Comparison of ENCODE assay signal across 22 cellular contexts in genomic region chr16:55297910-55298175, GRCh38. TPM values are rescaled to one million over a fixed set of nuclear protein-coding genes. Genes with fewer than 3 reads are reported as not detected.
DNase-seq lines count a peak whose midpoint lies in the region; ATAC-seq, FAIRE-seq and TF ChIP-seq lines count a peak whose summit lies in the region.
"Had no signal": no experiment of that assay in that cellular context is flagged by ENCODE, and none has a peak within 500 bp of the region (broad histone marks: within the 10 kb centered on the region; RNA-seq: fewer than 3 reads in every experiment).

No MANE protein-coding gene starts in this region.

- TF ChIP-seq CTCF in astrocyte (IDR thresholded peaks at IDR 0.05; ENCODE audit: insufficient read depth, low read depth, low read length) (no peak), keratinocyte (optimal IDR thresholded peaks at IDR 0.05 in 1 of 3, IDR thresholded peaks at IDR 0.05 in 1 of 3, conservative IDR thresholded peaks at IDR 0.05 in 1 of 3; ENCODE audit: extremely low read depth in 1 of 3, insufficient read depth in 2 of 3, low read length in 3 of 3) (no peak)

- no peaks in the 10 kb centered on the region for H4K20me1 ChIP-seq in astrocyte (ENCODE audit: insufficient read depth, low read length)
- no peaks in the 10 kb centered on the region for H4K20me1 ChIP-seq in keratinocyte (ENCODE audit: control insufficient read depth, extremely low read depth, insufficient read depth, low read length)

- no peak overlapping the region for H4K8ac ChIP-seq in trophoblast cell (ENCODE audit: low read depth, low read length)

- no peak for ATAC-seq in right cardiac atrium
- no peak for ATAC-seq in GM21786 (IDR thresholded peaks at IDR 0.05; ENCODE audit: unreplicated experiment)
- ATAC-seq: CD8-positive, alpha-beta T cell; stimulated activated naive B cell treated with anti-CD40 and anti-IgM and Interleukin-4, amounts not matched to agents 10 μg/mL and 1 μg/mL and 100 μg/mL, for 72 hours had no signal

- DNase-seq in AG08396 (ENCODE audit: low spot score): peak; percentile 7
- DNase-seq in HK-2 (ENCODE audit: unreplicated experiment): peak; percentile 30
- peak; percentile 39 for DNase-seq in astrocyte (ENCODE audit: low read depth)
- DNase-seq in keratinocyte (ENCODE audit: low read depth, low spot score): peak; percentile 23
- no peak for DNase-seq in NCI-H748 treated with DMSO at 0.1 percent for 48 hours (lab: John Stamatoyannopoulos, UW)
- no peak for DNase-seq in right cardiac atrium
- DNase-seq in trophoblast cell: no peak
- DNase-seq: activated naive CD4-positive, alpha-beta T cell treated with anti-CD3 and anti-CD28 coated beads, Interleukin-2, amount 50 U/mL, for 16 hours; CD8-positive, alpha-beta T cell; DND-41; dorsolateral prefrontal cortex; esophagus squamous epithelium; NCI-H1092; RPMI8226; stimulated activated CD4-positive, alpha-beta T cell treated with anti-CD3 and anti-CD28 coated beads, Interleukin-15, amount 100 ng/mL, for 24 hours; stimulated activated naive B cell treated with anti-CD40 and anti-IgM and Interleukin-4, amounts not matched to agents 10 μg/mL and 1 μg/mL and 100 μg/mL, for 72 hours; SW 1271; upper lobe of left lung had no signal

- H3K9me3 Mint-ChIP-seq in astrocyte (ENCODE audit: unreplicated experiment): peaks cover 9% of the 10 kb centered on the region

- intact Hi-C loops in right cardiac atrium (cut with DNase I): no loop called here

- H3K9me3 ChIP-seq in astrocyte (ENCODE audit: insufficient read depth, low read depth, low read length) (no peaks in the 10 kb centered on the region), keratinocyte (ENCODE audit: control insufficient read depth, low read depth, low read length) (no peaks in the 10 kb centered on the region), right cardiac atrium (ENCODE audit: control insufficient read depth, low read length) (no peaks in the 10 kb centered on the region), trophoblast cell (ENCODE audit: insufficient read depth, low read depth, low read length) (peaks cover 2% of the 10 kb centered on the region)
- H3K9me3 ChIP-seq: upper lobe of left lung had no signal

- H3K9me1 ChIP-seq in keratinocyte (ENCODE audit: control insufficient read depth, extremely low read depth, insufficient read depth, low read length): no peaks in the 10 kb centered on the region

- no peak overlapping the region for H3K4ac ChIP-seq in trophoblast cell (ENCODE audit: low read depth, low read length)

- peaks cover 8% of the 10 kb centered on the region for H3K27me3 Mint-ChIP-seq in astrocyte (ENCODE audit: low read depth, unreplicated experiment)

- no peaks in the 10 kb centered on the region for H3K79me2 ChIP-seq in astrocyte (ENCODE audit: insufficient read depth, low read length)
- no peaks in the 10 kb centered on the region for H3K79me2 ChIP-seq in keratinocyte (ENCODE audit: control insufficient read depth, insufficient read depth, low read length)
- no peaks in the 10 kb centered on the region for H3K79me2 ChIP-seq in trophoblast cell (ENCODE audit: control insufficient read depth, insufficient read depth, low read length, poor library complexity)

- H4K12ac ChIP-seq in trophoblast cell (ENCODE audit: low read depth, low read length): no peak overlapping the region

- H2AK5ac ChIP-seq in trophoblast cell (ENCODE audit: low read length): no peak overlapping the region

- peak overlapping the region; percentile 56 for H3K27ac Mint-ChIP-seq in astrocyte (ENCODE audit: unreplicated experiment)
- H3K27ac Mint-ChIP-seq: brain; CD8-positive, alpha-beta T cell; neural progenitor cell; stimulated activated naive B cell treated with anti-CD40 and anti-IgM and Interleukin-4, amounts not matched to agents 10 μg/mL and 1 μg/mL and 100 μg/mL, for 72 hours had no signal

- H3K4me3 Mint-ChIP-seq in astrocyte (ENCODE audit: unreplicated experiment): no peak overlapping the region
- H3K4me3 Mint-ChIP-seq: brain; CD8-positive, alpha-beta T cell; neural progenitor cell; stimulated activated naive B cell treated with anti-CD40 and anti-IgM and Interleukin-4, amounts not matched to agents 10 μg/mL and 1 μg/mL and 100 μg/mL, for 72 hours had no signal

- no peak overlapping the region for H4K91ac ChIP-seq in trophoblast cell (ENCODE audit: low read depth, low read length)

- FAIRE-seq in astrocyte (lab: Jason Lieb, UNC) (no peak), keratinocyte (lab: Jason Lieb, UNC) (peak; percentile 20)
- FAIRE-seq: A204.1 had no signal

- no peaks in the 10 kb centered on the region for H3K36me3 ChIP-seq in astrocyte (ENCODE audit: insufficient read depth, low read length)
- H3K36me3 ChIP-seq in keratinocyte (ENCODE audit: control insufficient read depth in 2 of 2, extremely low read depth in 1 of 2, insufficient read depth in 2 of 2, low read length in 2 of 2): no peaks in the 10 kb centered on the region
- no peaks in the 10 kb centered on the region for H3K36me3 ChIP-seq in trophoblast cell (ENCODE audit: control insufficient read depth in 1 of 2, insufficient read depth in 2 of 2, low read length in 2 of 2)
- H3K36me3 ChIP-seq: esophagus squamous epithelium, neural progenitor cell, upper lobe of left lung had no signal

- no peak overlapping the region for H3K18ac ChIP-seq in trophoblast cell (ENCODE audit: low read length)

- H2BK12ac ChIP-seq in trophoblast cell (ENCODE audit: low read length): no peak overlapping the region

- H3K9ac ChIP-seq in astrocyte (ENCODE audit: low read length) (no peak overlapping the region), keratinocyte (ENCODE audit: control insufficient read depth, extremely low read depth, insufficient read depth, low read length) (no peak overlapping the region), trophoblast cell (ENCODE audit: low read length) (no peak overlapping the region)
- H3K9ac ChIP-seq: neural progenitor cell had no signal

- H3K4me2 ChIP-seq in astrocyte (ENCODE audit: low read length): peak overlapping the region; percentile 31
- H3K4me2 ChIP-seq in keratinocyte (ENCODE audit: control insufficient read depth, extremely low read depth, insufficient read depth, low read depth, low read length): no peak overlapping the region
- H3K4me2 ChIP-seq in trophoblast cell (ENCODE audit: low read length): no peak overlapping the region
- H3K4me2 ChIP-seq: neural progenitor cell had no signal

- H3K27me3 ChIP-seq in astrocyte (ENCODE audit: insufficient read depth, low read length) (no peaks in the 10 kb centered on the region), keratinocyte (ENCODE audit: control insufficient read depth, extremely low read depth, insufficient read depth, low read length) (peaks cover 9% of the 10 kb centered on the region), right cardiac atrium (ENCODE audit: control insufficient read depth, insufficient read depth) (no peaks in the 10 kb centered on the region), trophoblast cell (ENCODE audit: insufficient read depth, low read length) (no peaks in the 10 kb centered on the region)
- H3K27me3 ChIP-seq: neural progenitor cell, upper lobe of left lung had no signal

- peaks cover 3% of the 10 kb centered on the region for H3K4me1 ChIP-seq in astrocyte (ENCODE audit: insufficient read depth, low read length)
- H3K4me1 ChIP-seq in keratinocyte (ENCODE audit: control insufficient read depth, extremely low read depth, insufficient read depth, low read length): no peaks in the 10 kb centered on the region
- no peaks in the 10 kb centered on the region for H3K4me1 ChIP-seq in right cardiac atrium (ENCODE audit: control insufficient read depth, insufficient read depth, low read length)
- H3K4me1 ChIP-seq in trophoblast cell (ENCODE audit: control insufficient read depth in 1 of 2, insufficient read depth in 2 of 2, low read length in 2 of 2): peaks cover 0 to 2% of the 10 kb centered on the region in 2 experiments
- H3K4me1 ChIP-seq: upper lobe of left lung had no signal

- H3K23ac ChIP-seq in trophoblast cell (ENCODE audit: low read length): no peak overlapping the region

- H2AFZ ChIP-seq in astrocyte (ENCODE audit: low read depth, low read length): no peak overlapping the region
- H2AFZ ChIP-seq in keratinocyte (ENCODE audit: control insufficient read depth, low read length): no peak overlapping the region
- no peak overlapping the region for H2AFZ ChIP-seq in trophoblast cell (ENCODE audit: insufficient read depth, low read length, poor library complexity)
- H2AFZ ChIP-seq: neural progenitor cell had no signal

- H2BK5ac ChIP-seq in trophoblast cell (ENCODE audit: low read depth, low read length, poor library complexity): no peak overlapping the region

- H3K4me3 ChIP-seq in astrocyte (ENCODE audit: insufficient read depth, low read depth, low read length): no peak overlapping the region
- no peak overlapping the region for H3K4me3 ChIP-seq in keratinocyte (ENCODE audit: control insufficient read depth in 2 of 3, extremely low read depth in 1 of 3, insufficient read depth in 2 of 3, low read depth in 1 of 3, low read length in 3 of 3)
- H3K4me3 ChIP-seq in right cardiac atrium (ENCODE audit: low read length): no peak overlapping the region
- H3K4me3 ChIP-seq in trophoblast cell (ENCODE audit: low read depth, low read length): no peak overlapping the region
- H3K4me3 ChIP-seq: dorsolateral prefrontal cortex, esophagus squamous epithelium, neural progenitor cell, upper lobe of left lung had no signal

- H3K79me1 ChIP-seq in trophoblast cell (ENCODE audit: low read length): no peaks in the 10 kb centered on the region

- H3K36me3 Mint-ChIP-seq in astrocyte (ENCODE audit: low read depth, unreplicated experiment): no peaks in the 10 kb centered on the region
- H3K36me3 Mint-ChIP-seq: brain; CD8-positive, alpha-beta T cell; stimulated activated naive B cell treated with anti-CD40 and anti-IgM and Interleukin-4, amounts not matched to agents 10 μg/mL and 1 μg/mL and 100 μg/mL, for 72 hours had no signal

- no peak overlapping the region for H2BK120ac ChIP-seq in trophoblast cell (ENCODE audit: insufficient read depth, low read length, poor library complexity)

- dilution Hi-C loops in keratinocyte (cut with MboI; ENCODE audit: extremely low pct_ligation_motif_present, low sequenced_read_pairs): no loop called here

- H3K27ac ChIP-seq in astrocyte (ENCODE audit: low read depth, low read length) (no peak overlapping the region), keratinocyte (ENCODE audit: control insufficient read depth, insufficient read depth, low read length) (no peak overlapping the region), right cardiac atrium (ENCODE audit: low read length) (no peak overlapping the region), trophoblast cell (ENCODE audit: low read depth, low read length) (no peak overlapping the region)
- H3K27ac ChIP-seq: dorsolateral prefrontal cortex, neural progenitor cell, upper lobe of left lung had no signal

- H3K4me1 Mint-ChIP-seq in astrocyte (ENCODE audit: low read depth, unreplicated experiment): peaks cover 22% of the 10 kb centered on the region
- H3K4me1 Mint-ChIP-seq: stimulated activated naive B cell treated with anti-CD40 and anti-IgM and Interleukin-4, amounts not matched to agents 10 μg/mL and 1 μg/mL and 100 μg/mL, for 72 hours had no signal

- H3K14ac ChIP-seq in trophoblast cell (ENCODE audit: low read length): no peak overlapping the region

RNA-seq across cellular contexts. Expression of gene IRX6, which starts 26.2 kb away (rescaled TPM):
- not detected in 2 replicates for total RNA-seq in astrocyte
- polyA plus RNA-seq in keratinocyte: 0.04 TPM in 1 of 3 replicates, not detected in the others
- not detected for polyA plus RNA-seq in keratinocyte (2011; ENCODE audit: low read depth)
- polyA plus RNA-seq in keratinocyte (2011; cell fraction: cytosol; rRNA removed): 0.02 TPM in 1 of 2 replicates, not detected in the other
- not detected in 2 replicates for polyA plus RNA-seq in keratinocyte (2011; cell fraction: nucleus; rRNA removed)
- polyA plus RNA-seq in keratinocyte (2012; ENCODE audit: low replicate concordance): not detected in 2 replicates
- polyA minus RNA-seq in keratinocyte: 0.13 TPM in 1 of 3 replicates, not detected in the others
- polyA minus RNA-seq in keratinocyte (2011; cell fraction: cytosol; rRNA and poly(A)+ RNA removed): not detected
- not detected in 2 replicates for polyA minus RNA-seq in keratinocyte (2011; cell fraction: nucleus; rRNA and poly(A)+ RNA removed)
- under 1 TPM in 1 of 4 donors, not detected in 3; 0.19 TPM for total RNA-seq in right cardiac atrium
- polyA plus RNA-seq in right cardiac atrium: 0.02 TPM
- 1.1 and 1.2 TPM in 2 replicates for polyA plus RNA-seq in trophoblast cell (2013)
- total RNA-seq: CD8-positive, alpha-beta T cell had no signal

Comparison
In these comparisons a context has a peak if more than half of its experiments do, and no peak if none do; other contexts are left out.
1. DNase-seq: peak in AG08396 (single experiment), HK-2 (single experiment), astrocyte (single experiment) and keratinocyte (single experiment); none in NCI-H748 treated with DMSO at 0.1 percent for 48 hours (single experiment), right cardiac atrium (0 of 3) and trophoblast cell (0 of 2).